In genomic region chr16:3878610-3879009, GRCh38 we compare ENCODE assay signal across 1 cellular context.
TF ChIP-seq lines count a peak whose summit lies in the region.

No MANE protein-coding gene starts in this region.

TF ChIP-seq in SK-N-SH treated with all-trans-retinoic acid at 6 μM for 48 hours, 23 proteins besides CTCF, POLR2A, EP300 and RAD21 (continued from another document):
- TF ChIP-seq ZFP3 (CRISPR knock-in tag; IDR thresholded peaks at IDR 0.05) (no peak), ZNF565 (CRISPR knock-in tag; conservative IDR thresholded peaks at IDR 0.05; ENCODE audit: low read depth) (no peak), CSDC2 (CRISPR knock-in tag; IDR thresholded peaks at IDR 0.05) (no peak), PPARA (CRISPR knock-in tag; IDR thresholded peaks at IDR 0.05; ENCODE audit: borderline replicate concordance) (no peak)
